ENCODE assay signal across 13 cellular contexts in the genomic region with DNA sequence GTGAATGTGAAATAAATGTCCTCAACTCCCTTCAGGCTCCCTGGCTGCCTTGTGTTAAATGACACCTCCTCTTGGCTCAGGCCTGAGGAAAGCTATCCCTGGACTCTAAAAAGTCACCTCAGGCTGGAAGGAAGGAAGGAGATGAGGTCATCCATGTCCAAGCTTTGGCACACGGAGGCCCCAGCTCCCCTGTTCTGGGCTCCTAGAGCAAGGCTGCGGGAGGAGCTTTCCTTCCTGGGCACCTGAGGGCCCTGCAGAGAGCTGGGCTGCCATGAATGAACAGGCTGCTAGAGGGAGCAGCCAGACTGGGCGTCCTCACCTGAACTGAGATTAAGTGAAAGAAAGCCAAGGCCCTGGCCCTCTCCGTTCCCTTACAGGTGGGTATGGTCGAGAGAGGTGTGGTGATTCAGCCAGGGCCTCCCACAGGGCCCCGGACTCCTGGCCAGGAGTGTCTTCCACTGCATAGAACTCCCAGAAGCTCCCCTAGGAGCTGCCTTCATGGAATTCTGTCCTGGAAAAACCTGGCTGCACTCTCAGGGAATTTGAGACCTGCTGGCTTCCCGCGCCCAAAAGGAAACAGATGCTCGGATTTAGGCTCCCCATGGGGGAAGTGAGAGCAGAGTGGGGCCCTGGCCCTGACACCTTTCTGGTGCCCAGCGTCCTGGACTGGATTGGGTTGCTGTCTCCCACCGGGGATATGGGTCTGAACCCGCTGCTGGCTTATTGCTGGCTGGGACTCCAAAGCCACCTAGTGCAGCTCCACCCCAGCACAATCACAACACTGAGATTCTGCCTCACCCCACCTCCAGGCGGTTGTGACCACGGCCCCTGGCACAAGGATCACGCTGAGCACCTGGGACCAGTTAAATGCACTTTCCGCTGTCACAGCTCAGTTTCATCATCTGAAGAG. TPM values are rescaled to one million over a fixed set of nuclear protein-coding genes. Genes with fewer than 3 reads are reported as not detected.
DNase-seq lines count a peak whose midpoint lies in the region; ATAC-seq, FAIRE-seq and TF ChIP-seq lines count a peak whose summit lies in the region.
"Had no signal": no experiment of that assay in that cellular context is flagged by ENCODE, and none has a peak within 500 bp of the region (broad histone marks: within the 10 kb centered on the region; RNA-seq: fewer than 3 reads in every experiment).

No MANE protein-coding gene starts in this region.

- H3K36me3 ChIP-seq in endothelial cell of umbilical vein (ENCODE audit: control insufficient read depth in 2 of 2, extremely low read depth in 1 of 2, insufficient read depth in 2 of 2, low read length in 2 of 2), result peaks cover 0 to 20% of the 10 kb centered on the region in 2 experiments

- DNase-seq in EH (ENCODE audit: low read depth), result peak; percentile 45
- peak; percentile 27 for DNase-seq in NCI-H69 (lab: John Stamatoyannopoulos, UW)
- peak; percentile 52 for DNase-seq in endothelial cell of umbilical vein (ENCODE audit: low read depth, low spot score)
- no peak for DNase-seq in nephron progenitor cell
- DNase-seq in NCI-H2029 treated with DMSO at 0.1 percent for 48 hours (lab: John Stamatoyannopoulos, UW), result no peak
- no peak for DNase-seq in medulla oblongata (ENCODE audit: extremely low spot score)
- DNase-seq in activated CD4-positive, CD25-positive, alpha-beta regulatory T cell (lab: John Stamatoyannopoulos, UW), result no peak
- DNase-seq: RPMI8226; stimulated activated CD4-positive, alpha-beta T cell treated with anti-CD3 and anti-CD28 coated beads, Interleukin-2, amount 100 ng/mL, for 24 hours had no signal

- peak overlapping the region; percentile 40 for H3K27ac ChIP-seq in endothelial cell of umbilical vein (ENCODE audit: insufficient read depth, low read depth, low read length)

- CTCF ChIA-PET in endothelial cell of umbilical vein (lab: Charles Lee), result interaction anchor here (0.9 to 3.3 kb wide), 11 partner anchors 9 to 110 kb away, joined by 3 to 33 read pairs (median 4); partner anchors contain the start of gene NR1H3

- H3K79me2 ChIP-seq in endothelial cell of umbilical vein (ENCODE audit: control insufficient read depth, insufficient read depth, low read length), result no peaks in the 10 kb centered on the region

- intact Hi-C loops in endothelial cell of umbilical vein (cut with micrococcal nuclease), result no loop called here

- no peak for TF ChIP-seq POLR2A in endothelial cell of umbilical vein (IDR thresholded peaks at IDR 0.05; ENCODE audit: low read depth, low read length)

- H3K9ac ChIP-seq in endothelial cell of umbilical vein (replicated peaks; ENCODE audit: extremely low read depth, insufficient read depth, low read length), result peak overlapping the region; percentile 12

- no peak overlapping the region for H3K4me3 ChIP-seq in endothelial cell of umbilical vein (replicated peaks in 1 of 3; ENCODE audit: insufficient read depth in 1 of 3, low read depth in 1 of 3, low read length in 3 of 3)

- H4K20me1 ChIP-seq in endothelial cell of umbilical vein (replicated peaks; ENCODE audit: control insufficient read depth, extremely low read depth, insufficient read depth, low read length), result no peaks in the 10 kb centered on the region

- no peaks in the 10 kb centered on the region for H3K9me3 ChIP-seq in endothelial cell of umbilical vein (replicated peaks; ENCODE audit: control insufficient read depth, insufficient read depth, low read length)

- H3K4me1 ChIP-seq in endothelial cell of umbilical vein (ENCODE audit: control insufficient read depth, extremely low read depth, insufficient read depth, low read length), result peaks cover 16% of the 10 kb centered on the region

- H3K27me3 ChIP-seq in endothelial cell of umbilical vein (ENCODE audit: control insufficient read depth in 2 of 2, insufficient read depth in 2 of 2, low read length in 2 of 2), result no peaks in the 10 kb centered on the region

- no TSS peak for BruUV-seq in endothelial cell of umbilical vein (replicated peaks; lab: Mats Ljungman, UMichigan)

- no peaks in the 10 kb centered on the region for H3K9me1 ChIP-seq in endothelial cell of umbilical vein (replicated peaks; ENCODE audit: control insufficient read depth, extremely low read depth, insufficient read depth, low read length)

- FAIRE-seq in endothelial cell of umbilical vein (lab: Jason Lieb, UNC), result peak; percentile 97

- H3K27me3 Mint-ChIP-seq in nephron progenitor cell (ENCODE audit: low read depth, poor library complexity), result no peaks in the 10 kb centered on the region

- no peaks in the 10 kb centered on the region for H3K9me3 Mint-ChIP-seq in nephron progenitor cell
- H3K9me3 Mint-ChIP-seq: mesothelial cell of epicardium had no signal

- dilution Hi-C loops in endothelial cell of umbilical vein (cut with MboI; ENCODE audit: extremely low pct_ligation_motif_present, low sequenced_read_pairs), result no loop called here

- H3K4me1 Mint-ChIP-seq in nephron progenitor cell, result peaks cover 16% of the 10 kb centered on the region
- H3K4me1 Mint-ChIP-seq: mesothelial cell of epicardium had no signal

- peaks cover 14% of the 10 kb centered on the region for H3K36me3 Mint-ChIP-seq in nephron progenitor cell (ENCODE audit: low read depth)

- POLR2A ChIA-PET in endothelial cell of umbilical vein (lab: Charles Lee), result interaction anchor here (0.9 kb wide), 1 partner anchor 82 kb away, joined by 3 read pairs; no protein-coding TSS in a partner anchor

- H3K4me3 Mint-ChIP-seq in nephron progenitor cell, result no peak overlapping the region
- H3K4me3 Mint-ChIP-seq: mesothelial cell of epicardium had no signal

- no peak for ATAC-seq in HG02970 (IDR thresholded peaks at IDR 0.05; ENCODE audit: low FRiP score, unreplicated experiment)

- TF ChIP-seq CTCF in endothelial cell of umbilical vein (IDR thresholded peaks at IDR 0.05; ENCODE audit: extremely low read depth in 1 of 2, insufficient read depth in 1 of 2, low read depth in 1 of 2, low read length in 2 of 2) (no peak), nephron progenitor cell (IDR thresholded peaks at IDR 0.05) (no peak)

- H2AFZ ChIP-seq in endothelial cell of umbilical vein (ENCODE audit: low read depth, low read length), result no peak overlapping the region

- peak overlapping the region; percentile 90 for H3K27ac Mint-ChIP-seq in nephron progenitor cell

- H3K4me2 ChIP-seq in endothelial cell of umbilical vein (ENCODE audit: insufficient read depth, low read length), result no peak overlapping the region

TF ChIP-seq in endothelial cell of umbilical vein, 7 proteins besides CTCF, POLR2A, EP300 and RAD21:
- TF ChIP-seq EZH2 (IDR thresholded peaks at IDR 0.05; ENCODE audit: borderline replicate concordance, low read depth, low read length, severe bottlenecking) (no peak), MYC (IDR thresholded peaks at IDR 0.05; ENCODE audit: low read depth, low read length) (no peak), JUN (IDR thresholded peaks at IDR 0.05; ENCODE audit: borderline replicate concordance, insufficient read depth, insufficient read length, low read depth) (peak; percentile 61), POLR2AphosphoS5 (IDR thresholded peaks at IDR 0.05; ENCODE audit: insufficient read depth, low read depth, low read length) (no peak), FOS (IDR thresholded peaks at IDR 0.05; ENCODE audit: borderline replicate concordance, insufficient read depth, low read length) (peak; percentile 48), GATA2 (IDR thresholded peaks at IDR 0.05; ENCODE audit: insufficient read depth, insufficient read length, low read depth, low read length) (no peak)
- TF ChIP-seq, protein P1, sequence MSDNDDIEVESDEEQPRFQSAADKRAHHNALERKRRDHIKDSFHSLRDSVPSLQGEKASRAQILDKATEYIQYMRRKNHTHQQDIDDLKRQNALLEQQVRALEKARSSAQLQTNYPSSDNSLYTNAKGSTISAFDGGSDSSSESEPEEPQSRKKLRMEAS (IDR thresholded peaks at IDR 0.05; ENCODE audit: insufficient read depth, insufficient read length), result no peak

RNA-seq across cellular contexts. Expression of gene MYBPC3, which starts 22.2 kb away (rescaled TPM):
- total RNA-seq in endothelial cell of umbilical vein, result not detected in 2 replicates
- not detected in 2 replicates for polyA plus RNA-seq in endothelial cell of umbilical vein
- polyA plus RNA-seq in endothelial cell of umbilical vein (2011; cell fraction: cytosol; rRNA removed), result not detected in 2 replicates
- polyA plus RNA-seq in endothelial cell of umbilical vein (2011; cell fraction: nucleus; rRNA removed), result not detected in 2 replicates
- not detected in 2 replicates for polyA plus RNA-seq in endothelial cell of umbilical vein (2012)
- not detected in 2 replicates for polyA minus RNA-seq in endothelial cell of umbilical vein
- polyA minus RNA-seq in endothelial cell of umbilical vein (2011; cell fraction: cytosol; rRNA and poly(A)+ RNA removed), result not detected
- not detected in 2 replicates for polyA minus RNA-seq in endothelial cell of umbilical vein (2011; cell fraction: nucleus; rRNA and poly(A)+ RNA removed)
- total RNA-seq: activated CD8-positive, alpha-beta memory T cell treated with anti-CD3 and anti-CD28 coated beads for 36 hours; Daoy; mesothelial cell of epicardium had no signal

RNA-seq across cellular contexts. Expression of gene SPI1, which starts 48.1 kb away (rescaled TPM):
- total RNA-seq in endothelial cell of umbilical vein, result not detected in 2 replicates
- polyA plus RNA-seq in endothelial cell of umbilical vein, result not detected in 2 replicates
- polyA plus RNA-seq in endothelial cell of umbilical vein (2011; cell fraction: cytosol; rRNA removed), result not detected in 2 replicates
- polyA plus RNA-seq in endothelial cell of umbilical vein (2011; cell fraction: nucleus; rRNA removed), result not detected in 2 replicates
- not detected in 2 replicates for polyA plus RNA-seq in endothelial cell of umbilical vein (2012)
- polyA minus RNA-seq in endothelial cell of umbilical vein, result 0.46 and 1.6 TPM in 2 replicates
- not detected for polyA minus RNA-seq in endothelial cell of umbilical vein (2011; cell fraction: cytosol; rRNA and poly(A)+ RNA removed)
- polyA minus RNA-seq in endothelial cell of umbilical vein (2011; cell fraction: nucleus; rRNA and poly(A)+ RNA removed), result not detected in 2 replicates
- total RNA-seq: activated CD8-positive, alpha-beta memory T cell treated with anti-CD3 and anti-CD28 coated beads for 36 hours; Daoy; mesothelial cell of epicardium had no signal

Comparison
In these comparisons a context has a peak if more than half of its experiments do, and no peak if none do; other contexts are left out.
1. DNase-seq: peak in EH (single experiment), NCI-H69 (single experiment) and endothelial cell of umbilical vein (single experiment); none in nephron progenitor cell (single experiment), NCI-H2029 treated with DMSO at 0.1 percent for 48 hours (single experiment), medulla oblongata (single experiment) and activated CD4-positive, CD25-positive, alpha-beta regulatory T cell (0 of 4).